Comparison of ENCODE assay signal across 19 cellular contexts in the genomic region with DNA sequence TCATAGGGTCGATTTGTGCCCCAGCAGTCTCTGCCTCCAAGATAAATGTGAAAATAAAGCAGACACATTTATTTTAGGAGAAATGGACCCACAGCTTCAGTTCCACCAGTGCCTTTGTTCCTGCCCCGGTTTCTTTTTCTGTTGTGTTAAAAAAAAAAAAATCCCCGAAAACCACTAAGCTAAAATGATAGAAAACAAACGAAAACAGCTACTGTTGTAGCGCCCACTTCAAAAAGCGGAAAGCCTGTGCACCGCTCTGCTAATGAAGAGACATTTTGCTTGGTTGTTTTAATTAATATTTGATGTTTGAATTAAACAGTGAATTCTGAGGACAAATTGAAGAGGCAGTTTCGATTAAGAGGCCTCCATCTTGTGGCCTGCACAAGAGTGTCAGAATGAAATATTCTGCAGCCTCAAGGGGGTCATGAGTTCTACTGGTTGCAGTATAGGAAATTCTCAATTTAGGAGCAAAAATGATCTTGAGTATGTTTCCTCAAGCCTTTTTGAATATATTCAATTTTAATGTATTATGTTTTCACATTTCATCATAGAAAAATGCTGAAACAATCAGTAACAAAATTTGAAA.
DNase-seq lines count a peak whose midpoint lies in the region; ATAC-seq and TF ChIP-seq lines count a peak whose summit lies in the region.
"Had no signal": no experiment of that assay in that cellular context is flagged by ENCODE, and none has a peak within 500 bp of the region (broad histone marks: within the 10 kb centered on the region; RNA-seq: fewer than 3 reads in every experiment).

No MANE protein-coding gene starts in this region.

- H3K9me3 Mint-ChIP-seq in activated CD4-positive, alpha-beta T cell treated with anti-CD3 and anti-CD28 coated beads, Interleukin-2, amount 10 ng/mL, durations not matched to agents 24 days and 14 days, result no peaks in the 10 kb centered on the region
- H3K9me3 Mint-ChIP-seq in activated CD8-positive, alpha-beta T cell treated with anti-CD3 and anti-CD28 coated beads, Interleukin-2, amount 10 ng/mL, durations not matched to agents 7 days and 5 days (ENCODE audit: insufficient read depth), result no peaks in the 10 kb centered on the region
- no peaks in the 10 kb centered on the region for H3K9me3 Mint-ChIP-seq in naive thymus-derived CD4-positive, alpha-beta T cell

- H3K36me3 ChIP-seq in KMS-11 (ENCODE audit: insufficient read depth), result no peaks in the 10 kb centered on the region
- no peaks in the 10 kb centered on the region for H3K36me3 ChIP-seq in naive thymus-derived CD4-positive, alpha-beta T cell (ENCODE audit: control insufficient read depth in 2 of 3, insufficient read depth in 3 of 3, low read length in 3 of 3)
- H3K36me3 ChIP-seq: BE2C, brain microvascular endothelial cell, pancreas had no signal

- TF ChIP-seq CTCF in KMS-11 (conservative IDR thresholded peaks at IDR 0.05; ENCODE audit: low read depth, low read length), result no peak

- H3K27me3 ChIP-seq in KMS-11 (ENCODE audit: insufficient read depth, low read depth), result no peaks in the 10 kb centered on the region
- H3K27me3 ChIP-seq in naive thymus-derived CD4-positive, alpha-beta T cell (ENCODE audit: control insufficient read depth in 2 of 2, insufficient read depth in 2 of 2, low read length in 2 of 2), result no peaks in the 10 kb centered on the region
- H3K27me3 ChIP-seq: BE2C, brain microvascular endothelial cell, pancreas, upper lobe of left lung had no signal

- peak overlapping the region; percentile 73 for H3K4me3 Mint-ChIP-seq in activated CD4-positive, alpha-beta T cell treated with anti-CD3 and anti-CD28 coated beads, Interleukin-2, amount 10 ng/mL, durations not matched to agents 24 days and 14 days
- H3K4me3 Mint-ChIP-seq in activated CD8-positive, alpha-beta T cell treated with anti-CD3 and anti-CD28 coated beads, Interleukin-2, amount 10 ng/mL, durations not matched to agents 7 days and 5 days, result peak overlapping the region; percentile 65
- peak overlapping the region in 9 of 10 donors; percentile 69 to 86 (median 79) for H3K4me3 Mint-ChIP-seq in naive thymus-derived CD4-positive, alpha-beta T cell

- peak overlapping the region; percentile 60; the same call in 1 of the 2 replicates for H3K9ac ChIP-seq in KMS-11

- H3K4me1 ChIP-seq in KMS-11 (ENCODE audit: low read depth, poor library complexity, severe bottlenecking), result peaks cover 16% of the 10 kb centered on the region
- peaks cover 6 to 15% of the 10 kb centered on the region in 2 donors for H3K4me1 ChIP-seq in naive thymus-derived CD4-positive, alpha-beta T cell (ENCODE audit: control insufficient read depth in 2 of 2, insufficient read depth in 2 of 2, low read length in 2 of 2)
- H3K4me1 ChIP-seq: pancreas had no signal

- H3K79me2 ChIP-seq in KMS-11 (ENCODE audit: insufficient read depth, low read depth), result no peaks in the 10 kb centered on the region

- intact Hi-C loops in activated CD4-positive, alpha-beta T cell treated with anti-CD3 and anti-CD28 coated beads, Interleukin-2, amount 10 ng/mL, durations not matched to agents 24 days and 14 days (cut with micrococcal nuclease), result loop anchor here (5.0 kb wide), 1 partner anchor 54 kb away; no protein-coding TSS in a partner anchor
- intact Hi-C loops in naive thymus-derived CD4-positive, alpha-beta T cell (cut with micrococcal nuclease), result loop anchor here (1.0 to 10.0 kb wide), 6 partner anchors 12 to 163 kb away; no protein-coding TSS in a partner anchor

- H3K27ac Mint-ChIP-seq in activated CD4-positive, alpha-beta T cell treated with anti-CD3 and anti-CD28 coated beads, Interleukin-2, amount 10 ng/mL, durations not matched to agents 24 days and 14 days, result peak overlapping the region; percentile 89
- H3K27ac Mint-ChIP-seq in activated CD8-positive, alpha-beta T cell treated with anti-CD3 and anti-CD28 coated beads, Interleukin-2, amount 10 ng/mL, durations not matched to agents 7 days and 5 days, result peak overlapping the region; percentile 93
- H3K27ac Mint-ChIP-seq in naive thymus-derived CD4-positive, alpha-beta T cell, result peak overlapping the region; percentile 90 to 96 (median 95)

- DNase-seq in activated CD4-positive, alpha-beta T cell treated with anti-CD3 and anti-CD28 coated beads, Interleukin-2, amount 10 ng/mL, durations not matched to agents 24 days and 14 days, result peak; percentile 76
- DNase-seq in activated CD4-positive, alpha-beta T cell treated with anti-CD3 and anti-CD28 coated beads for 1 hour, result no peak
- DNase-seq in activated CD8-positive, alpha-beta T cell treated with anti-CD3 and anti-CD28 coated beads, Interleukin-2, amount 10 ng/mL, durations not matched to agents 7 days and 5 days, result peak; percentile 42
- DNase-seq in naive thymus-derived CD4-positive, alpha-beta T cell, result peak in 6 of 9 donors; percentile 24 to 52 (median 36)
- DNase-seq in T-helper 9 cell (no peak), middle frontal gyrus (ENCODE audit: extremely low spot score, low spot score) (no peak)
- DNase-seq: BE2C, cortex of kidney, foreskin fibroblast, GDM1, kidney, NCI-H1417 treated with DMSO at 0.1 percent for 48 hours, NCI-H524 treated with DMSO at 0.1 percent for 48 hours, pancreas, upper lobe of left lung had no signal

- CTCF ChIA-PET in activated CD8-positive, alpha-beta T cell treated with anti-CD3 and anti-CD28 coated beads, Interleukin-2, amount 10 ng/mL, durations not matched to agents 7 days and 5 days (lab: Charles Lee), result interaction anchor here (0.6 to 2.1 kb wide), 12 partner anchors 9 to 168 kb away, joined by 3 to 6 read pairs (median 4); no protein-coding TSS in a partner anchor
- CTCF ChIA-PET in naive thymus-derived CD4-positive, alpha-beta T cell (lab: Charles Lee), result interaction anchor here (0.7 to 1.3 kb wide), 4 partner anchors 10 to 155 kb away, joined by 3 to 5 read pairs (median 4); no protein-coding TSS in a partner anchor

- H3K27me3 Mint-ChIP-seq in activated CD4-positive, alpha-beta T cell treated with anti-CD3 and anti-CD28 coated beads, Interleukin-2, amount 10 ng/mL, durations not matched to agents 24 days and 14 days, result no peaks in the 10 kb centered on the region
- H3K27me3 Mint-ChIP-seq in activated CD8-positive, alpha-beta T cell treated with anti-CD3 and anti-CD28 coated beads, Interleukin-2, amount 10 ng/mL, durations not matched to agents 7 days and 5 days (ENCODE audit: low read depth), result no peaks in the 10 kb centered on the region
- no peaks in the 10 kb centered on the region for H3K27me3 Mint-ChIP-seq in naive thymus-derived CD4-positive, alpha-beta T cell

- no peak overlapping the region for H3K4me3 ChIP-seq in KMS-11 (IDR thresholded peaks at IDR 0.05; ENCODE audit: insufficient read depth, low read depth, low read length)
- peak overlapping the region; percentile 47 for H3K4me3 ChIP-seq in naive thymus-derived CD4-positive, alpha-beta T cell (ENCODE audit: low read length)
- H3K4me3 ChIP-seq: pancreas, upper lobe of left lung had no signal

- H2AFZ ChIP-seq in KMS-11 (ENCODE audit: low read depth), result peak overlapping the region; percentile 40; the same call in 1 of the 2 replicates

- H3K36me3 Mint-ChIP-seq in activated CD4-positive, alpha-beta T cell treated with anti-CD3 and anti-CD28 coated beads, Interleukin-2, amount 10 ng/mL, durations not matched to agents 24 days and 14 days (ENCODE audit: low read depth), result peaks cover 38% of the 10 kb centered on the region
- H3K36me3 Mint-ChIP-seq in activated CD8-positive, alpha-beta T cell treated with anti-CD3 and anti-CD28 coated beads, Interleukin-2, amount 10 ng/mL, durations not matched to agents 7 days and 5 days (ENCODE audit: low read depth), result peaks cover 41% of the 10 kb centered on the region
- peaks cover 5 to 49% (median 22%) of the 10 kb centered on the region in 5 donors for H3K36me3 Mint-ChIP-seq in naive thymus-derived CD4-positive, alpha-beta T cell

- H3K9me3 ChIP-seq in naive thymus-derived CD4-positive, alpha-beta T cell (ENCODE audit: control insufficient read depth in 2 of 3, low read length in 3 of 3), result no peaks in the 10 kb centered on the region
- H3K9me3 ChIP-seq: BE2C, pancreas, upper lobe of left lung had no signal

- POLR2A ChIA-PET in activated CD8-positive, alpha-beta T cell treated with anti-CD3 and anti-CD28 coated beads, Interleukin-2, amount 10 ng/mL, durations not matched to agents 7 days and 5 days (lab: Charles Lee), result interaction anchor here (0.6 to 1.1 kb wide), 4 partner anchors 8 to 304 kb away, joined by 3 to 6 read pairs (median 4); no protein-coding TSS in a partner anchor
- POLR2A ChIA-PET in naive thymus-derived CD4-positive, alpha-beta T cell (lab: Charles Lee), result interaction anchor here (0.7 to 2.8 kb wide), 12 partner anchors 8 to 355 kb away, joined by 3 to 12 read pairs (median 4); no protein-coding TSS in a partner anchor

- H3K4me2 ChIP-seq in KMS-11, result peak overlapping the region; percentile 50

- peak overlapping the region; percentile 81 for H3K27ac ChIP-seq in KMS-11
- H3K27ac ChIP-seq in naive thymus-derived CD4-positive, alpha-beta T cell (ENCODE audit: low read depth, low read length), result peak overlapping the region; percentile 71
- H3K27ac ChIP-seq: pancreas, upper lobe of left lung had no signal

- peaks cover 59% of the 10 kb centered on the region for H3K4me1 Mint-ChIP-seq in activated CD4-positive, alpha-beta T cell treated with anti-CD3 and anti-CD28 coated beads, Interleukin-2, amount 10 ng/mL, durations not matched to agents 24 days and 14 days
- peaks cover 71% of the 10 kb centered on the region for H3K4me1 Mint-ChIP-seq in activated CD8-positive, alpha-beta T cell treated with anti-CD3 and anti-CD28 coated beads, Interleukin-2, amount 10 ng/mL, durations not matched to agents 7 days and 5 days (ENCODE audit: low read depth)
- peaks cover 14 to 83% (median 71%) of the 10 kb centered on the region in 7 donors for H3K4me1 Mint-ChIP-seq in naive thymus-derived CD4-positive, alpha-beta T cell

- peak; percentile 70 for ATAC-seq in activated CD8-positive, alpha-beta T cell treated with anti-CD3 and anti-CD28 coated beads, Interleukin-2, amount 10 ng/mL, durations not matched to agents 7 days and 5 days
- peak; percentile 56 for ATAC-seq in naive thymus-derived CD4-positive, alpha-beta T cell
- no peak for ATAC-seq in HG02884 (IDR thresholded peaks at IDR 0.05; ENCODE audit: unreplicated experiment)
- ATAC-seq: pancreas, sciatic nerve had no signal

- H4K20me1 ChIP-seq in KMS-11 (ENCODE audit: insufficient read depth), result no peaks in the 10 kb centered on the region

Comparison
In these comparisons a context has a peak if more than half of its experiments do, and no peak if none do; other contexts are left out.
1. DNase-seq: peak in activated CD4-positive, alpha-beta T cell treated with anti-CD3 and anti-CD28 coated beads, Interleukin-2, amount 10 ng/mL, durations not matched to agents 24 days and 14 days (single experiment), activated CD8-positive, alpha-beta T cell treated with anti-CD3 and anti-CD28 coated beads, Interleukin-2, amount 10 ng/mL, durations not matched to agents 7 days and 5 days (single experiment) and naive thymus-derived CD4-positive, alpha-beta T cell (6 of 9); none in activated CD4-positive, alpha-beta T cell treated with anti-CD3 and anti-CD28 coated beads for 1 hour (single experiment), T-helper 9 cell (single experiment) and middle frontal gyrus (single experiment).
2. Peak in every context shown above with its lines, with median percentiles within 50 percentile points of each other: H3K27ac Mint-ChIP-seq and H3K4me3 Mint-ChIP-seq.